In genomic region chr13:57918913-57919312, GRCh38 we compare ENCODE assay signal across 1 cellular context.
TF ChIP-seq lines count a peak whose summit lies in the region.

No MANE protein-coding gene starts in this region.

TF ChIP-seq in GM23338, 12 proteins besides CTCF, POLR2A, EP300 and RAD21 (continued from another document):
- TF ChIP-seq, protein P1, sequence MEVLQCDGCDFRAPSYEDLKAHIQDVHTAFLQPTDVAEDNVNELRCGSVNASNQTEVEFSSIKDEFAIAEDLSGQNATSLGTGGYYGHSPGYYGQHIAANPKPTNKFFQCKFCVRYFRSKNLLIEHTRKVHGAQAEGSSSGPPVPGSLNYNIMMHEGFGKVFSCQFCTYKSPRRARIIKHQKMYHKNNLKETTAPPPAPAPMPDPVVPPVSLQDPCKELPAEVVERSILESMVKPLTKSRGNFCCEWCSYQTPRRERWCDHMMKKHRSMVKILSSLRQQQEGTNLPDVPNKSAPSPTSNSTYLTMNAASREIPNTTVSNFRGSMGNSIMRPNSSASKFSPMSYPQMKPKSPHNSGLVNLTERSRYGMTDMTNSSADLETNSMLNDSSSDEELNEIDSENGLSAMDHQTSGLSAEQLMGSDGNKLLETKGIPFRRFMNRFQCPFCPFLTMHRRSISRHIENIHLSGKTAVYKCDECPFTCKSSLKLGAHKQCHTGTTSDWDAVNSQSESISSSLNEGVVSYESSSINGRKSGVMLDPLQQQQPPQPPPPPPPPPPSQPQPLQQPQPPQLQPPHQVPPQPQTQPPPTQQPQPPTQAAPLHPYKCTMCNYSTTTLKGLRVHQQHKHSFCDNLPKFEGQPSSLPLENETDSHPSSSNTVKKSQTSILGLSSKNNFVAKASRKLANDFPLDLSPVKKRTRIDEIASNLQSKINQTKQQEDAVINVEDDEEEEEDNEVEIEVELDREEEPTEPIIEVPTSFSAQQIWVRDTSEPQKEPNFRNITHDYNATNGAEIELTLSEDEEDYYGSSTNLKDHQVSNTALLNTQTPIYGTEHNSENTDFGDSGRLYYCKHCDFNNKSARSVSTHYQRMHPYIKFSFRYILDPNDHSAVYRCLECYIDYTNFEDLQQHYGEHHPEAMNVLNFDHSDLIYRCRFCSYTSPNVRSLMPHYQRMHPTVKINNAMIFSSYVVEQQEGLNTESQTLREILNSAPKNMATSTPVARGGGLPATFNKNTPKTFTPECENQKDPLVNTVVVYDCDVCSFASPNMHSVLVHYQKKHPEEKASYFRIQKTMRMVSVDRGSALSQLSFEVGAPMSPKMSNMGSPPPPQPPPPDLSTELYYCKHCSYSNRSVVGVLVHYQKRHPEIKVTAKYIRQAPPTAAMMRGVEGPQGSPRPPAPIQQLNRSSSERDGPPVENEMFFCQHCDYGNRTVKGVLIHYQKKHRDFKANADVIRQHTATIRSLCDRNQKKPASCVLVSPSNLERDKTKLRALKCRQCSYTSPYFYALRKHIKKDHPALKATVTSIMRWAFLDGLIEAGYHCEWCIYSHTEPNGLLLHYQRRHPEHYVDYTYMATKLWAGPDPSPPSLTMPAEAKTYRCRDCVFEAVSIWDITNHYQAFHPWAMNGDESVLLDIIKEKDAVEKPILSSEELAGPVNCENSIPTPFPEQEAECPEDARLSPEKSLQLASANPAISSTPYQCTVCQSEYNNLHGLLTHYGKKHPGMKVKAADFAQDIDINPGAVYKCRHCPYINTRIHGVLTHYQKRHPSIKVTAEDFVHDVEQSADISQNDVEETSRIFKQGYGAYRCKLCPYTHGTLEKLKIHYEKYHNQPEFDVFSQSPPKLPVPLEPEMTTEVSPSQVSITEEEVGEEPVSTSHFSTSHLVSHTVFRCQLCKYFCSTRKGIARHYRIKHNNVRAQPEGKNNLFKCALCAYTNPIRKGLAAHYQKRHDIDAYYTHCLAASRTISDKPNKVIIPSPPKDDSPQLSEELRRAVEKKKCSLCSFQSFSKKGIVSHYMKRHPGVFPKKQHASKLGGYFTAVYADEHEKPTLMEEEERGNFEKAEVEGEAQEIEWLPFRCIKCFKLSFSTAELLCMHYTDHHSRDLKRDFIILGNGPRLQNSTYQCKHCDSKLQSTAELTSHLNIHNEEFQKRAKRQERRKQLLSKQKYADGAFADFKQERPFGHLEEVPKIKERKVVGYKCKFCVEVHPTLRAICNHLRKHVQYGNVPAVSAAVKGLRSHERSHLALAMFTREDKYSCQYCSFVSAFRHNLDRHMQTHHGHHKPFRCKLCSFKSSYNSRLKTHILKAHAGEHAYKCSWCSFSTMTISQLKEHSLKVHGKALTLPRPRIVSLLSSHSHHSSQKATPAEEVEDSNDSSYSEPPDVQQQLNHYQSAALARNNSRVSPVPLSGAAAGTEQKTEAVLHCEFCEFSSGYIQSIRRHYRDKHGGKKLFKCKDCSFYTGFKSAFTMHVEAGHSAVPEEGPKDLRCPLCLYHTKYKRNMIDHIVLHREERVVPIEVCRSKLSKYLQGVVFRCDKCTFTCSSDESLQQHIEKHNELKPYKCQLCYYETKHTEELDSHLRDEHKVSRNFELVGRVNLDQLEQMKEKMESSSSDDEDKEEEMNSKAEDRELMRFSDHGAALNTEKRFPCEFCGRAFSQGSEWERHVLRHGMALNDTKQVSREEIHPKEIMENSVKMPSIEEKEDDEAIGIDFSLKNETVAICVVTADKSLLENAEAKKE (CRISPR knock-in tag; IDR thresholded peaks at IDR 0.05): no peak
